In the genomic region with DNA sequence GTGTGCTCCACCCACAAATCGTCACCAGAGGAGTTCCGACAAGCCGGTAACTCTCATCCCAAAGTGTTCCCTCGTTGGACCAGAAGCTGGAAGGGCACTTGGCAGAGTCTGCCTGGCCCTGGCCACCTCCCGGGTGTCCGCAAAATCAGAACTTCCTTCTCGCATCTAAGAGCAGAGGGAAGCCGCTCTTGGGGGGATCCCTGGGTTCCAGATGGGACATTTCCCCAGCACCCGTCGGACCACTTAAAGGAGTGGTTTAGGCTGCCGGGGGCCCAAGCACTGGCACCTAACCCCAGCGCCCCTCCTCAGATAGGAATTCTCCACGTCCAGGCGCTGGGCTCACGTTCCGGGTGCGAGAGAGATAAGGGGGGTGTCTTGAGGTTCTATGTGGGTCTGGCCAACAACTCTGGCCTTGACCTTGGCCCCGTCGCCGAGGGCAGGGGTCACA, we compare ENCODE assay signal across 1 cellular context.
A peak's percentile ranks its signal among the peaks of the same experiment; 100 is the strongest.
TF ChIP-seq lines count a peak whose summit lies in the region.

No MANE protein-coding gene starts in this region.

TF ChIP-seq in H1, 55 proteins besides CTCF, POLR2A, EP300 and RAD21:
- TF ChIP-seq KDM1A (IDR thresholded peaks at IDR 0.05; ENCODE audit: borderline replicate concordance, low read length) (no peak), GTF2F1 (IDR thresholded peaks at IDR 0.05; ENCODE audit: borderline replicate concordance, low read depth, low read length) (no peak), RXRA (IDR thresholded peaks at IDR 0.05; ENCODE audit: insufficient read depth, low read depth, low read length) (0 out of 2 replicates have a peak, but pooled peaks have one; percentile 16)
- TF ChIP-seq, protein P1, sequence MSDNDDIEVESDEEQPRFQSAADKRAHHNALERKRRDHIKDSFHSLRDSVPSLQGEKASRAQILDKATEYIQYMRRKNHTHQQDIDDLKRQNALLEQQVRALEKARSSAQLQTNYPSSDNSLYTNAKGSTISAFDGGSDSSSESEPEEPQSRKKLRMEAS (IDR thresholded peaks at IDR 0.05) = no peak
